In the genomic region with DNA sequence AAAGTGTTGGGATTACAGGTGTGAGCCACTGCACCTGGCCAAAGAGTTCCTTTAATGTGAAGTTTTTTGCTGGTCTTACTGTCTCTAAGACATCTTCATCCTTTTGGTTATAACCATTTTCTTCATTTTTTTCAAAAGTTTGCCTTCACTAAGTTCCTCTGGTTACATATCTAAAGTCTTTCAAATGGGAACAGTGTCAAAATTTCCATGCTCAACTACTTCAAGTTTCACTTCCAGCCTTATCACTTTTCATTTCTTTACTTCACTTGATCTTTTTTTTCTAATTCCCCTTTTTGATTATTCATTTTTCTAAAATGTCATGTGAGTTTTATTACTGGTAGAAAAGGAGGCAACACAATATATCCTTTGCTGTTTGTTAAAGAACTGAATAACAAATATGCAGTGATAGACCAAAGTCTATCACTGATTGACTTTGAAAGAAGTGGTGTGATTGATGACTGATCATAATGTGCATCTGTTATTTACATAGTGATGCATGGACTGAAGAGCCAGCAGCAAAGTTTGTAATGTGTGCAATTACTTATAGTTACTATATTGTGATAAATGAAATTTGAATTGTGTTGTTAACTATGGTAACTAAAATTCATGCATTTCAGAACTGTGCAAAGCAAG, we compare ENCODE assay signal across 32 cellular contexts.
"Had no signal": no experiment of that assay in that cellular context is flagged by ENCODE, and none has a peak within 500 bp of the region (broad histone marks: within the 10 kb centered on the region; RNA-seq: fewer than 3 reads in every experiment).

No MANE protein-coding gene starts in this region.

- DNase-seq: activated CD4-positive, alpha-beta T cell treated with anti-CD3 and anti-CD28 coated beads for 4 hours; activated CD4-positive, alpha-beta T cell treated with anti-CD3 and anti-CD28 coated beads, Interleukin-2, amount 50 U/mL, for 1 hour; activated CD4-positive, alpha-beta T cell treated with anti-CD3 and anti-CD28 coated beads, Interleukin-2, amount 50 U/mL, for 48 hours; activated CD4-positive, CD25-positive, alpha-beta regulatory T cell; activated CD4-positive, CD25-positive, alpha-beta regulatory T cell treated with anti-CD3 and anti-CD28 coated beads, Interleukin-2, amount 50 U/mL, for 72 hours; activated CD8-positive, alpha-beta memory T cell treated with anti-CD3 and anti-CD28 coated beads for 24 hours; activated CD8-positive, alpha-beta T cell treated with anti-CD3 and anti-CD28 coated beads for 36 hours; activated effector memory CD4-positive, alpha-beta T cell treated with Interleukin-2 at 50 U/mL for 16 hours; activated gamma-delta T cell treated with Interleukin-2 at 50 U/mL for 16 hours; activated naive CD4-positive, alpha-beta T cell treated with Interleukin-2 at 50 U/mL for 16 hours; activated naive CD8-positive, alpha-beta T cell treated with anti-CD3 and anti-CD28 coated beads, Interleukin-2, amount 10 ng/mL, durations not matched to agents 7 days and 5 days; activated T-cell treated with anti-CD3 and anti-CD28 coated beads, Interleukin-2, amount 50 U/mL, for 4 hours; dermis blood vessel endothelial cell; effector CD4-positive, alpha-beta T cell; effector memory CD8-positive, alpha-beta T cell; erythroblast; foreskin keratinocyte; gastrocnemius medialis; glutamatergic neuron; heart left ventricle; T-helper 1 cell; T-helper 17 cell; T1000 had no signal

- H3K36me3 Mint-ChIP-seq: activated naive CD4-positive, alpha-beta T cell treated with anti-CD3 and anti-CD28 coated beads, Interleukin-2, amount 50 U/mL, for 72 hours; activated naive CD8-positive, alpha-beta T cell treated with anti-CD3 and anti-CD28 coated beads, Interleukin-2, amount 10 ng/mL, durations not matched to agents 7 days and 5 days; brain had no signal

- H3K4me3 ChIP-seq: ascending aorta, breast epithelium, coronary artery, esophagus muscularis mucosa, gastrocnemius medialis, heart left ventricle had no signal

- H3K9me3 Mint-ChIP-seq: activated CD8-positive, alpha-beta T cell treated with anti-CD3 and anti-CD28 coated beads for 36 hours; activated naive CD4-positive, alpha-beta T cell treated with anti-CD3 and anti-CD28 coated beads, Interleukin-2, amount 50 U/mL, for 72 hours; activated naive CD8-positive, alpha-beta T cell treated with anti-CD3 and anti-CD28 coated beads, Interleukin-2, amount 10 ng/mL, durations not matched to agents 7 days and 5 days; activated T-cell treated with anti-CD3 and anti-CD28 coated beads, Interleukin-2, amount 50 U/mL, for 4 hours; activated T-helper 17 cell treated with anti-CD3 and anti-CD28 coated beads, Interleukin-2, amount 50 U/mL, for 72 hours; central memory CD8-positive, alpha-beta T cell; effector memory CD8-positive, alpha-beta T cell; T-helper 2 cell treated with Interferon-gamma antibody and Interleukin-4, amounts not matched to agents 5 μg/mL and 100 μg/mL, for 36 hours had no signal

- H3K9me3 ChIP-seq: ascending aorta, breast epithelium, esophagus muscularis mucosa, gastrocnemius medialis, heart left ventricle had no signal

- ATAC-seq: activated CD8-positive, alpha-beta T cell treated with anti-CD3 and anti-CD28 coated beads for 36 hours; activated T-cell treated with anti-CD3 and anti-CD28 coated beads, Interleukin-2, amount 50 U/mL, for 4 hours; activated T-helper 17 cell treated with anti-CD3 and anti-CD28 coated beads, Interleukin-2, amount 50 U/mL, for 72 hours; effector memory CD8-positive, alpha-beta T cell; foreskin keratinocyte; gastrocnemius medialis; heart left ventricle; T-helper 17 cell had no signal

- H3K27me3 ChIP-seq: ascending aorta, breast epithelium, esophagus muscularis mucosa, foreskin keratinocyte, gastrocnemius medialis had no signal

- H3K36me3 ChIP-seq: ascending aorta, breast epithelium, esophagus muscularis mucosa, gastrocnemius medialis, heart left ventricle had no signal

- H3K4me1 Mint-ChIP-seq: activated T-helper 17 cell treated with anti-CD3 and anti-CD28 coated beads, Interleukin-2, amount 50 U/mL, for 72 hours; central memory CD8-positive, alpha-beta T cell had no signal

- H3K4me3 Mint-ChIP-seq: activated CD8-positive, alpha-beta T cell treated with anti-CD3 and anti-CD28 coated beads for 36 hours; activated naive CD8-positive, alpha-beta T cell treated with anti-CD3 and anti-CD28 coated beads, Interleukin-2, amount 10 ng/mL, durations not matched to agents 7 days and 5 days; activated T-cell treated with anti-CD3 and anti-CD28 coated beads, Interleukin-2, amount 50 U/mL, for 4 hours; activated T-helper 17 cell treated with anti-CD3 and anti-CD28 coated beads, Interleukin-2, amount 50 U/mL, for 72 hours; brain; central memory CD8-positive, alpha-beta T cell; effector memory CD8-positive, alpha-beta T cell; T-helper 17 cell; T-helper 2 cell treated with Interferon-gamma antibody and Interleukin-4, amounts not matched to agents 5 μg/mL and 100 μg/mL, for 36 hours had no signal

- H3K4me1 ChIP-seq: ascending aorta, breast epithelium, esophagus muscularis mucosa, foreskin keratinocyte, gastrocnemius medialis, heart left ventricle had no signal

- H3K27ac Mint-ChIP-seq: activated CD8-positive, alpha-beta T cell treated with anti-CD3 and anti-CD28 coated beads for 36 hours; activated naive CD4-positive, alpha-beta T cell treated with anti-CD3 and anti-CD28 coated beads, Interleukin-2, amount 50 U/mL, for 72 hours; activated naive CD8-positive, alpha-beta T cell treated with anti-CD3 and anti-CD28 coated beads, Interleukin-2, amount 10 ng/mL, durations not matched to agents 7 days and 5 days; activated T-helper 17 cell treated with anti-CD3 and anti-CD28 coated beads, Interleukin-2, amount 50 U/mL, for 72 hours; brain; effector memory CD8-positive, alpha-beta T cell; T-helper 17 cell; T-helper 2 cell treated with Interferon-gamma antibody and Interleukin-4, amounts not matched to agents 5 μg/mL and 100 μg/mL, for 36 hours had no signal

- H3K27ac ChIP-seq: ascending aorta, breast epithelium, coronary artery, esophagus muscularis mucosa, foreskin keratinocyte, gastrocnemius medialis, heart left ventricle had no signal
